8 cellular contexts compared by ENCODE assay signal in genomic region chr17:30291571-30292489, GRCh38. TPM values are rescaled to one million over a fixed set of nuclear protein-coding genes. Genes with fewer than 3 reads are reported as not detected.
DNase-seq lines count a peak whose midpoint lies in the region; ATAC-seq and TF ChIP-seq lines count a peak whose summit lies in the region.

Gene BLMH, minus strand, starts transcription at chr17:30291944. Its CDS starts 125 bp downstream, at chr17:30291819.

- H3K9me3 ChIP-seq in liver (ENCODE audit: control insufficient read depth in 4 of 4, low read length in 3 of 4) = no peaks in the 10 kb centered on the region

- peak within 1 kb of the TSS; percentile 76 to 85 for H3K9ac ChIP-seq in liver (ENCODE audit: low read depth in 1 of 2, low read length in 2 of 2)

- peak; percentile 87 for TF ChIP-seq POLR2A in GM18505 (IDR thresholded peaks at IDR 0.05; ENCODE audit: borderline replicate concordance, extremely low read depth, insufficient read depth, insufficient read length)

- peak within 1 kb of the TSS; percentile 57 for H3K27ac ChIP-seq in 22Rv1
- H3K27ac ChIP-seq in liver (ENCODE audit: low read depth in 1 of 2, low read length in 2 of 2) = peak within 1 kb of the TSS; percentile 38 to 48

- no peaks in the 10 kb centered on the region for H3K27me3 ChIP-seq in liver (ENCODE audit: control insufficient read depth in 4 of 4, insufficient read depth in 4 of 4, low read length in 3 of 4)

- TF ChIP-seq RAD21 in liver (IDR thresholded peaks at IDR 0.05) = no peak

- peaks cover 0 to 23% (median 10%) of the 10 kb centered on the region in 4 donors for H3K4me1 ChIP-seq in liver (ENCODE audit: control insufficient read depth in 4 of 4, insufficient read depth in 4 of 4, low read length in 3 of 4)

- DNase-seq in NCI-H510A (lab: John Stamatoyannopoulos, UW) (peak; percentile 61), dermis microvascular lymphatic vessel endothelial cell (ENCODE audit: low read depth in 2 of 2) (peak; percentile 54 to 88)
- peak; percentile 84 for DNase-seq in activated CD4-positive, alpha-beta T cell treated with anti-CD3 and anti-CD28 coated beads, Interleukin-2, amount 50 U/mL, for 4 hours
- peak; percentile 88 for DNase-seq in stimulated activated CD4-positive, alpha-beta T cell treated with anti-CD3 and anti-CD28 coated beads, Interleukin-4, amount 100 ng/mL, for 1 hour

- 2% methylated on average over 99 of the region's 99 CpGs for WGBS in liver

- no peak for TF ChIP-seq CTCF in 22Rv1 (IDR thresholded peaks at IDR 0.05)
- TF ChIP-seq CTCF in liver (IDR thresholded peaks at IDR 0.05; ENCODE audit: low read depth, low read length, missing input control) = no peak

- peak; percentile 72 for ATAC-seq in GM18505 (IDR thresholded peaks at IDR 0.05; ENCODE audit: unreplicated experiment)
- peak; percentile 58 for ATAC-seq in HG03025 (IDR thresholded peaks at IDR 0.05; ENCODE audit: low FRiP score, unreplicated experiment)

- peak within 1 kb of the TSS; percentile 83 to 95 (median 89) for H3K4me3 ChIP-seq in liver (ENCODE audit: low read depth in 1 of 3, low read length in 3 of 3)

- peaks cover 0 to 9% (median 6%) of the 10 kb centered on the region in 4 donors for H3K36me3 ChIP-seq in liver (ENCODE audit: control insufficient read depth in 4 of 4, insufficient read depth in 3 of 4, low read depth in 1 of 4, low read length in 3 of 4)

TF ChIP-seq in liver, 16 proteins besides CTCF, POLR2A, EP300 and RAD21:
- TF ChIP-seq HNF4A (conservative IDR thresholded peaks at IDR 0.05) (no peak), FOXA1 (IDR thresholded peaks at IDR 0.05) (no peak), MAX (IDR thresholded peaks at IDR 0.05) (no peak), ATF3 (IDR thresholded peaks at IDR 0.05) (no peak), TAF1 (conservative IDR thresholded peaks at IDR 0.05) (no peak), SP1 (IDR thresholded peaks at IDR 0.05) (no peak), JUND (IDR thresholded peaks at IDR 0.05) (no peak), NR2F2 (IDR thresholded peaks at IDR 0.05) (no peak), RXRA (IDR thresholded peaks at IDR 0.05) (no peak), REST (IDR thresholded peaks at IDR 0.05) (no peak), YY1 (IDR thresholded peaks at IDR 0.05) (no peak), HNF4G (IDR thresholded peaks at IDR 0.05) (no peak), FOXA2 (IDR thresholded peaks at IDR 0.05) (no peak), GABPA (IDR thresholded peaks at IDR 0.05 in 1 of 2, conservative IDR thresholded peaks at IDR 0.05 in 1 of 2) (no peak)

RNA-seq across cellular contexts. Expression of gene BLMH, which starts in this region (rescaled TPM):
- total RNA-seq in dermis microvascular lymphatic vessel endothelial cell = 43.6 and 46.3 TPM in 2 replicates
- total RNA-seq in liver = 10 to 100 TPM; 15.1 to 17.5 TPM
- polyA plus RNA-seq in liver = 10 to 100 TPM in 1 of 2 donors, 1 to 10 TPM in 1; 4.2 to 10.7 TPM

Comparison
In these comparisons a context has a peak if more than half of its experiments do, and no peak if none do; other contexts are left out.
1. Peak in every context shown above with its lines: DNase-seq, ATAC-seq, H3K4me3 ChIP-seq and H3K27ac ChIP-seq.